ENCODE assay signal across 8 cellular contexts in the genomic region with DNA sequence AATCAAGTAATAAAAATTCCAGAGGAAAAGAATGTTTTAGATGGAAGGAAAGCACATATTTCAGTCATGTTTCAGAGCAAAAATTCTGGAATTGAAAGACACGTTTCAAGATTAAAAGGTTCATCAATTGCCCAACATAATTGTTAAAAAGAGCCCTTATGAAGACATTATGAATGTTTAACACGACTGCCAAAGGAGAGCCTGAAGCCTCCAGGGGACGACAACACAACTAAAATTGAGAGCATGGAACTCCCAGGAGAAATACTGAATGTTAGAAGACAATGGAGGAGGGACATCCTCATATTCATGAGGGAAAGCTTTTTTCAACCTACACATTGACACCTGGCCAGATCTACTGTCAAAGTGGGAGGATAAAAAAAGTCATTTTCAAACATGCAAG. TPM values are rescaled to one million over a fixed set of nuclear protein-coding genes. Genes with fewer than 3 reads are reported as not detected.
DNase-seq lines count a peak whose midpoint lies in the region; ATAC-seq and TF ChIP-seq lines count a peak whose summit lies in the region.

No MANE protein-coding gene starts in this region.

- peak; percentile 71 for DNase-seq in DMS 273 (lab: John Stamatoyannopoulos, UW; ENCODE audit: unreplicated experiment)
- DNase-seq in DMS 273 treated with DMSO at 0.1 percent for 48 hours (lab: John Stamatoyannopoulos, UW), result no peak
- peak; percentile 13 for DNase-seq in NCI-H1105 (lab: John Stamatoyannopoulos, UW)
- peak; percentile 70 to 77 for DNase-seq in activated CD4-positive, alpha-beta T cell treated with anti-CD3 and anti-CD28 coated beads, Interleukin-2, amount 50 U/mL, for 48 hours
- DNase-seq in fibroblast of pulmonary artery (ENCODE audit: low read depth), result peak; percentile 56
- DNase-seq in renal cortical epithelial cell (ENCODE audit: low read depth), result peak; percentile 52
- no peak for DNase-seq in D341Med (ENCODE audit: low spot score)

- no peak overlapping the region for H3K4me3 ChIP-seq in fibroblast of pulmonary artery (replicated peaks; ENCODE audit: low read depth, low read length)

- TF ChIP-seq CTCF in fibroblast of pulmonary artery (IDR thresholded peaks at IDR 0.05; ENCODE audit: low read length, missing control alignments), result peak; percentile 64

- ATAC-seq in HG02870 (IDR thresholded peaks at IDR 0.05; ENCODE audit: unreplicated experiment), result no peak

RNA-seq across cellular contexts. Expression of gene OR2T11, which starts 16.0 kb away (rescaled TPM):
- 0.10 TPM in 1 of 2 replicates, not detected in the other for total RNA-seq in renal cortical epithelial cell

RNA-seq across cellular contexts. Expression of gene OR2T10, which starts 21.4 kb away (rescaled TPM):
- 0.20 TPM in 1 of 2 replicates, not detected in the other for total RNA-seq in renal cortical epithelial cell

RNA-seq across cellular contexts. Expression of gene OR2T35, which starts 26.2 kb away (rescaled TPM):
- total RNA-seq in renal cortical epithelial cell, result under 0.01 TPM in 1 of 2 replicates, not detected in the other

RNA-seq across cellular contexts. Expression of gene OR2T27, which starts 36.5 kb away (rescaled TPM):
- total RNA-seq in renal cortical epithelial cell, result not detected in 2 replicates

RNA-seq across cellular contexts. Expression of gene OR2T34, which starts 44.3 kb away (rescaled TPM):
- not detected in 2 replicates for total RNA-seq in renal cortical epithelial cell

Comparison
In these comparisons a context has a peak if more than half of its experiments do, and no peak if none do; other contexts are left out.
1. DNase-seq: peak in DMS 273 (single experiment), NCI-H1105 (single experiment), activated CD4-positive, alpha-beta T cell treated with anti-CD3 and anti-CD28 coated beads, Interleukin-2, amount 50 U/mL, for 48 hours (2 of 2), fibroblast of pulmonary artery (single experiment) and renal cortical epithelial cell (single experiment); none in DMS 273 treated with DMSO at 0.1 percent for 48 hours (single experiment) and D341Med (single experiment).